15 cellular contexts compared by ENCODE assay signal in genomic region chr5:179814090-179814489, GRCh38. TPM values are rescaled to one million over a fixed set of nuclear protein-coding genes. Genes with fewer than 3 reads are reported as not detected.
DNase-seq lines count a peak whose midpoint lies in the region; ATAC-seq and TF ChIP-seq lines count a peak whose summit lies in the region.
"Had no signal": no experiment of that assay in that cellular context is flagged by ENCODE, and none has a peak within 500 bp of the region (broad histone marks: within the 10 kb centered on the region; RNA-seq: fewer than 3 reads in every experiment).

No MANE protein-coding gene starts in this region.

- no peaks in the 10 kb centered on the region for H3K9me3 Mint-ChIP-seq in WTC11
- H3K9me3 Mint-ChIP-seq in endothelial cell (ENCODE audit: unreplicated experiment), result no peaks in the 10 kb centered on the region
- H3K9me3 Mint-ChIP-seq: CD4-positive, CD25-positive, alpha-beta regulatory T cell had no signal

- peaks cover 5% of the 10 kb centered on the region; the same call in 1 of the 2 replicates for H3K9me3 ChIP-seq in BLaER1

- H3K4me3 ChIP-seq in BLaER1, result no peak overlapping the region
- H3K4me3 ChIP-seq: BLaER1 treated with 17β-estradiol and CSF1 and Interleukin-3, amounts not matched to agents 10 nM and 100 nM; GM23248 had no signal

- peaks cover 45% of the 10 kb centered on the region for H3K36me3 ChIP-seq in BLaER1

- H3K36me3 Mint-ChIP-seq in WTC11 (peaks cover 14% of the 10 kb centered on the region), endothelial cell (ENCODE audit: low read depth, unreplicated experiment) (peaks cover 7% of the 10 kb centered on the region)

- no peak overlapping the region for H3K4me2 ChIP-seq in BLaER1
- H3K4me2 ChIP-seq: BLaER1 treated with 17β-estradiol and CSF1 and Interleukin-3, amounts not matched to agents 10 nM and 100 nM had no signal

- peaks cover 34% of the 10 kb centered on the region for H3K27me3 ChIP-seq in BLaER1

- no peak for DNase-seq in WTC11 (ENCODE audit: low spot score)
- DNase-seq in endothelial cell (ENCODE audit: low spot score), result no peak
- DNase-seq in T1000 (lab: John Stamatoyannopoulos, UW), result no peak
- no peak for DNase-seq in NCI-H1092 treated with DMSO at 0.1 percent for 48 hours (lab: John Stamatoyannopoulos, UW)
- DNase-seq: 8988T; AML-193; CD4-positive, CD25-positive, alpha-beta regulatory T cell; DMS 273 treated with DMSO at 0.1 percent for 48 hours; GM23248; H7; IMR-90 had no signal

- TF ChIP-seq CTCF in WTC11 (IDR thresholded peaks at IDR 0.05) (no peak), endothelial cell (IDR thresholded peaks at IDR 0.05; ENCODE audit: unreplicated experiment) (no peak)

- H3K27ac Mint-ChIP-seq in WTC11 (peak overlapping the region; percentile 67), endothelial cell (ENCODE audit: unreplicated experiment) (no peak overlapping the region)
- H3K27ac Mint-ChIP-seq: CD4-positive, CD25-positive, alpha-beta regulatory T cell had no signal

- peaks cover 22% of the 10 kb centered on the region for H3K27me3 Mint-ChIP-seq in WTC11 (ENCODE audit: low read depth)
- H3K27me3 Mint-ChIP-seq in endothelial cell (ENCODE audit: unreplicated experiment), result no peaks in the 10 kb centered on the region
- H3K27me3 Mint-ChIP-seq: CD4-positive, CD25-positive, alpha-beta regulatory T cell had no signal

- H3K4me3 Mint-ChIP-seq in WTC11, result no peak overlapping the region; the same call in 1 of the 2 replicates
- H3K4me3 Mint-ChIP-seq in endothelial cell (ENCODE audit: unreplicated experiment), result peak overlapping the region; percentile 25

- no peak overlapping the region for H3K27ac ChIP-seq in BLaER1
- H3K27ac ChIP-seq: BLaER1 treated with 17β-estradiol and CSF1 and Interleukin-3, amounts not matched to agents 10 nM and 100 nM; GM23248 had no signal

- CTCF ChIA-PET in WTC11 (lab: Charles Lee), result interaction anchor here (0.9 to 1.1 kb wide), 3 partner anchors 11 to 161 kb away, joined by 3 read pairs; no protein-coding TSS in a partner anchor

- no peak for ATAC-seq in WTC11
- ATAC-seq in GM19397 (IDR thresholded peaks at IDR 0.05; ENCODE audit: unreplicated experiment), result no peak

- H3K4me1 ChIP-seq in BLaER1, result peaks cover 27% of the 10 kb centered on the region

- POLR2A ChIA-PET in WTC11 (lab: Charles Lee), result interaction anchor here (0.6 kb wide), 1 partner anchor 711 kb away, joined by 3 read pairs; no protein-coding TSS in a partner anchor

- H4K20me1 ChIP-seq in BLaER1, result peaks cover 14% of the 10 kb centered on the region; the same call in 1 of the 2 replicates

- H3K4me1 Mint-ChIP-seq in WTC11, result peaks cover 34% of the 10 kb centered on the region
- peaks cover 3% of the 10 kb centered on the region for H3K4me1 Mint-ChIP-seq in endothelial cell (ENCODE audit: unreplicated experiment)

- H3K9ac ChIP-seq in BLaER1, result 0 out of 2 replicates have a peak overlapping the region, but pooled peaks have one; percentile 29
- H3K9ac ChIP-seq: GM23248 had no signal

TF ChIP-seq in WTC11, 78 proteins besides CTCF, POLR2A, EP300 and RAD21:
- TF ChIP-seq, protein P1, sequence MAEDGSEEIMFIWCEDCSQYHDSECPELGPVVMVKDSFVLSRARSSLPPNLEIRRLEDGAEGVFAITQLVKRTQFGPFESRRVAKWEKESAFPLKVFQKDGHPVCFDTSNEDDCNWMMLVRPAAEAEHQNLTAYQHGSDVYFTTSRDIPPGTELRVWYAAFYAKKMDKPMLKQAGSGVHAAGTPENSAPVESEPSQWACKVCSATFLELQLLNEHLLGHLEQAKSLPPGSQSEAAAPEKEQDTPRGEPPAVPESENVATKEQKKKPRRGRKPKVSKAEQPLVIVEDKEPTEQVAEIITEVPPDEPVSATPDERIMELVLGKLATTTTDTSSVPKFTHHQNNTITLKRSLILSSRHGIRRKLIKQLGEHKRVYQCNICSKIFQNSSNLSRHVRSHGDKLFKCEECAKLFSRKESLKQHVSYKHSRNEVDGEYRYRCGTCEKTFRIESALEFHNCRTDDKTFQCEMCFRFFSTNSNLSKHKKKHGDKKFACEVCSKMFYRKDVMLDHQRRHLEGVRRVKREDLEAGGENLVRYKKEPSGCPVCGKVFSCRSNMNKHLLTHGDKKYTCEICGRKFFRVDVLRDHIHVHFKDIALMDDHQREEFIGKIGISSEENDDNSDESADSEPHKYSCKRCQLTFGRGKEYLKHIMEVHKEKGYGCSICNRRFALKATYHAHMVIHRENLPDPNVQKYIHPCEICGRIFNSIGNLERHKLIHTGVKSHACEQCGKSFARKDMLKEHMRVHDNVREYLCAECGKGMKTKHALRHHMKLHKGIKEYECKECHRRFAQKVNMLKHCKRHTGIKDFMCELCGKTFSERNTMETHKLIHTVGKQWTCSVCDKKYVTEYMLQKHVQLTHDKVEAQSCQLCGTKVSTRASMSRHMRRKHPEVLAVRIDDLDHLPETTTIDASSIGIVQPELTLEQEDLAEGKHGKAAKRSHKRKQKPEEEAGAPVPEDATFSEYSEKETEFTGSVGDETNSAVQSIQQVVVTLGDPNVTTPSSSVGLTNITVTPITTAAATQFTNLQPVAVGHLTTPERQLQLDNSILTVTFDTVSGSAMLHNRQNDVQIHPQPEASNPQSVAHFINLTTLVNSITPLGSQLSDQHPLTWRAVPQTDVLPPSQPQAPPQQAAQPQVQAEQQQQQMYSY (CRISPR knock-in tag; IDR thresholded peaks at IDR 0.05), result peak; percentile 91
- TF ChIP-seq TCF7 (CRISPR knock-in tag; IDR thresholded peaks at IDR 0.05; ENCODE audit: low read depth), result no peak
TF ChIP-seq in WTC11: peak in this region for 1.

RNA-seq across cellular contexts. Expression of gene SQSTM1, which starts 6.6 kb away (rescaled TPM):
- total RNA-seq in WTC11 (2021) (78.5 to 95.2 TPM (median 86.5 TPM) in 3 replicates), endothelial cell (ENCODE audit: unreplicated experiment) (82.2 TPM)

RNA-seq across cellular contexts. Expression of gene MGAT4B, which starts 7.4 kb away (rescaled TPM):
- total RNA-seq in WTC11 (2021), result 127 to 151 TPM (median 135 TPM) in 3 replicates
- total RNA-seq in endothelial cell (ENCODE audit: unreplicated experiment), result 163 TPM

RNA-seq across cellular contexts. Expression of gene LTC4S, which starts 20.3 kb away (rescaled TPM):
- total RNA-seq in WTC11 (2021) (2.6 to 4.5 TPM (median 3.0 TPM) in 3 replicates), endothelial cell (ENCODE audit: unreplicated experiment) (1.0 TPM)
- total RNA-seq: Daoy, IMR-90 had no signal

RNA-seq across cellular contexts. Expression of gene MRNIP, which starts 44.5 kb away (rescaled TPM):
- 35.2 to 42.0 TPM (median 36.7 TPM) in 3 replicates for total RNA-seq in WTC11 (2021)
- total RNA-seq in endothelial cell (ENCODE audit: unreplicated experiment), result 38.5 TPM
